33 cellular contexts compared by ENCODE assay signal in the genomic region with DNA sequence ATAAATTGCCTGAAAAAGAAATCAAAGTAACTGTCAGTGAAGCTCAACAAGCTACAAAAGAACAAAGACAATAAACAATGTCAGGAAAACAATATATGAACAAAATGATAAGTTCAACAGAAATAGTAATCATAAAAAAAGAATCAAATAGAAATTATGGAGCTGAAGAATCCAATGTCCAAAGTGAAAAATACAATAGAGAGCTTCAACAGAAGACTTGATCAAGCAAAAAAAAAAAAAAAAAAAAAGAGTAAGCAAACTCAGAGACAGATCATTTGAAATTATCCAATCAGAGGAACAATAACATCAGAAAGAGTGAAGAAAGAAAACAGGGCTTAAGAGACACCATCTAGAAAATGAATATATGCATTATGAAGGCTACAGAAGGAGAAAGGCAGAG.
"Had no signal": no experiment of that assay in that cellular context is flagged by ENCODE, and none has a peak within 500 bp of the region (broad histone marks: within the 10 kb centered on the region; RNA-seq: fewer than 3 reads in every experiment).

No MANE protein-coding gene starts in this region.

- H3K27ac ChIP-seq: adrenal gland, ascending aorta, body of pancreas, brain microvascular endothelial cell, breast epithelium, cardiac muscle cell, colonic mucosa had no signal

- FAIRE-seq: astrocyte, bronchial epithelial cell, colon had no signal

- ATAC-seq: activated naive CD4-positive, alpha-beta T cell treated with anti-CD3 and anti-CD28 coated beads, Interleukin-2, amount 50 U/mL, for 72 hours; activated naive CD8-positive, alpha-beta T cell treated with anti-CD3 and anti-CD28 coated beads, Interleukin-2, amount 50 U/mL, for 24 hours; activated T-cell treated with anti-CD3 and anti-CD28 coated beads, Interleukin-2, amount 50 U/mL, for 4 hours; activated T-cell treated with anti-CD3 and anti-CD28 coated beads, Interleukin-2, amount 50 U/mL, for 72 hours; activated T-helper 17 cell treated with anti-CD3 and anti-CD28 coated beads, Interleukin-2, amount 50 U/mL, for 72 hours; body of pancreas had no signal

- DNase-seq: activated effector memory CD4-positive, alpha-beta T cell treated with anti-CD3 and anti-CD28 coated beads, Interleukin-2, amount 50 U/mL, for 16 hours; activated gamma-delta T cell; activated gamma-delta T cell treated with Interleukin-2 at 50 U/mL for 16 hours; activated naive CD4-positive, alpha-beta T cell; activated naive CD4-positive, alpha-beta T cell treated with anti-CD3 and anti-CD28 coated beads for 36 hours; activated naive CD4-positive, alpha-beta T cell treated with anti-CD3 and anti-CD28 coated beads, Interleukin-2, amount 10 ng/mL, durations not matched to agents 7 days and 5 days; activated naive CD4-positive, alpha-beta T cell treated with anti-CD3 and anti-CD28 coated beads, Interleukin-2, amount 50 U/mL, for 16 hours; activated naive CD4-positive, alpha-beta T cell treated with Interleukin-2 at 50 U/mL for 16 hours; activated naive CD8-positive, alpha-beta T cell treated with anti-CD3 and anti-CD28 coated beads for 36 hours; activated naive CD8-positive, alpha-beta T cell treated with anti-CD3 and anti-CD28 coated beads, Interleukin-2, amount 10 ng/mL, durations not matched to agents 7 days and 5 days; activated naive CD8-positive, alpha-beta T cell treated with anti-CD3 and anti-CD28 coated beads, Interleukin-2, amount 50 U/mL, for 24 hours; activated T-cell treated with anti-CD3 and anti-CD28 coated beads, Interleukin-2, amount 50 U/mL, for 4 hours; activated T-cell treated with anti-CD3 and anti-CD28 coated beads, Interleukin-2, amount 50 U/mL, for 48 hours; activated T-cell treated with anti-CD3 and anti-CD28 coated beads, Interleukin-2, amount 50 U/mL, for 72 hours; adrenal gland; amniotic stem cell; amygdala; anterior cingulate cortex; aorta; body of pancreas; brain microvascular endothelial cell; caudate nucleus; central memory CD4-positive, alpha-beta T cell; cerebellar nuclear complex; colonic mucosa had no signal

- H3K36me3 ChIP-seq: adrenal gland, ascending aorta, brain microvascular endothelial cell, breast epithelium, cardiac muscle cell, colonic mucosa had no signal

- H3K4me3 ChIP-seq: adrenal gland, ascending aorta, body of pancreas, breast epithelium, cardiac muscle cell, colonic mucosa had no signal

- H3K4me1 ChIP-seq: adrenal gland, ascending aorta, body of pancreas, breast epithelium, colonic mucosa had no signal

- H3K9me3 ChIP-seq: colonic mucosa had no signal

- H3K27me3 ChIP-seq: adrenal gland, ascending aorta, body of pancreas, brain microvascular endothelial cell, breast epithelium, cardiac muscle cell, colonic mucosa had no signal
